In genomic region chr7:388961-389701, GRCh38 we compare ENCODE assay signal across 19 cellular contexts.
DNase-seq lines count a peak whose midpoint lies in the region; TF ChIP-seq lines count a peak whose summit lies in the region.
"Had no signal": no experiment of that assay in that cellular context is flagged by ENCODE, and none has a peak within 500 bp of the region (broad histone marks: within the 10 kb centered on the region; RNA-seq: fewer than 3 reads in every experiment).

No MANE protein-coding gene starts in this region.

- H3K36me3 Mint-ChIP-seq in Caco-2 (ENCODE audit: insufficient read depth, unreplicated experiment), result no peaks in the 10 kb centered on the region

- CTCF ChIA-PET in Caco-2 (lab: Charles Lee) (no interaction called here), mammary epithelial cell (lab: Charles Lee; ENCODE audit: low non-redundant PET) (no interaction called here), A673 (lab: Charles Lee) (no interaction called here)

- intact Hi-C loops in Caco-2 (cut with micrococcal nuclease; ENCODE audit: unreplicated experiment), result no loop called here
- intact Hi-C loops in mammary epithelial cell (cut with micrococcal nuclease), result no loop called here
- intact Hi-C loops in A673 (cut with micrococcal nuclease; ENCODE audit: unreplicated experiment), result loop anchor here (10.0 kb wide), 1 partner anchor 56 kb away; no protein-coding TSS in a partner anchor

- H3K27ac ChIP-seq in coronary artery, result no peak overlapping the region
- no peak overlapping the region for H3K27ac ChIP-seq in osteoblast (ENCODE audit: low read depth, low read length)
- H3K27ac ChIP-seq in mammary epithelial cell (ENCODE audit: insufficient read depth, low read depth, low read length), result no peak overlapping the region
- H3K27ac ChIP-seq in A673 (ENCODE audit: low read depth, low read length, poor library complexity, severe bottlenecking), result no peak overlapping the region
- H3K27ac ChIP-seq: left lung, prostate gland, SK-N-MC, uterus had no signal

- H3K4me1 ChIP-seq in Caco-2, result no peaks in the 10 kb centered on the region
- H3K4me1 ChIP-seq in osteoblast (ENCODE audit: insufficient read depth, low read length), result no peaks in the 10 kb centered on the region
- H3K4me1 ChIP-seq in mammary epithelial cell (ENCODE audit: insufficient read depth, low read length), result peaks cover 17% of the 10 kb centered on the region
- H3K4me1 ChIP-seq in A673 (ENCODE audit: insufficient read depth, low read length, poor library complexity, severe bottlenecking), result no peaks in the 10 kb centered on the region
- H3K4me1 ChIP-seq: left lung, prostate gland, uterus had no signal

- H3K79me2 ChIP-seq in osteoblast (ENCODE audit: insufficient read depth, low read length), result no peaks in the 10 kb centered on the region
- no peaks in the 10 kb centered on the region for H3K79me2 ChIP-seq in mammary epithelial cell (ENCODE audit: insufficient read depth, low read length)

- WGBS in mammary epithelial cell (ENCODE audit: low coverage, missing lambda C conversion rate), result 98% methylated on average over 17 of the region's 31 CpGs

- in situ Hi-C loops in mammary epithelial cell (cut with MboI; ENCODE audit: low sequenced_read_pairs in 2 of 2), result no loop called here

- BruUV-seq in Caco-2 (replicated peaks; lab: Mats Ljungman, UMichigan) (no TSS peak), mammary epithelial cell (replicated peaks; lab: Mats Ljungman, UMichigan) (no TSS peak), A673 (replicated peaks; lab: Mats Ljungman, UMichigan) (no TSS peak)

- H3K4me2 ChIP-seq in osteoblast (ENCODE audit: insufficient read depth, low read length), result no peak overlapping the region
- H3K4me2 ChIP-seq in mammary epithelial cell (ENCODE audit: insufficient read depth, low read depth, low read length), result no peak overlapping the region

- no peak overlapping the region for H2AFZ ChIP-seq in osteoblast (ENCODE audit: low read length)
- no peak overlapping the region for H2AFZ ChIP-seq in mammary epithelial cell (ENCODE audit: low read depth, low read length)

- H3K9me3 ChIP-seq in Caco-2, result peaks cover 20% of the 10 kb centered on the region
- no peaks in the 10 kb centered on the region for H3K9me3 ChIP-seq in osteoblast (ENCODE audit: low read depth, low read length)
- H3K9me3 ChIP-seq in mammary epithelial cell (replicated peaks; ENCODE audit: insufficient read depth, low read length), result peaks cover 10% of the 10 kb centered on the region
- peaks cover 7% of the 10 kb centered on the region for H3K9me3 ChIP-seq in A673 (ENCODE audit: low read depth, low read length, poor library complexity, severe bottlenecking)
- H3K9me3 ChIP-seq: prostate gland, uterus had no signal

- H3K27me3 Mint-ChIP-seq in Caco-2 (ENCODE audit: insufficient read depth, unreplicated experiment), result no peaks in the 10 kb centered on the region
- H3K27me3 Mint-ChIP-seq: CD4-positive, alpha-beta T cell had no signal

- no peak overlapping the region for H3K9ac ChIP-seq in mammary epithelial cell (ENCODE audit: insufficient read depth, low read length)

- dilution Hi-C loops in mammary epithelial cell (cut with HindIII; ENCODE audit: low sequenced_read_pairs), result no loop called here

- POLR2A ChIA-PET in Caco-2 (lab: Charles Lee) (interaction anchor here (0.6 kb wide), 1 partner anchor 154 kb away, joined by 3 read pairs; no protein-coding TSS in a partner anchor), A673 (lab: Charles Lee; ENCODE audit: low non-redundant PET) (no interaction called here)

- peaks cover 7% of the 10 kb centered on the region for H3K9me3 Mint-ChIP-seq in Caco-2 (ENCODE audit: unreplicated experiment)

- TF ChIP-seq CTCF in Caco-2 (IDR thresholded peaks at IDR 0.05; ENCODE audit: insufficient read depth in 1 of 2, low read depth in 1 of 2, low read length in 1 of 2, severe bottlenecking in 1 of 2, unreplicated experiment in 1 of 2), result no peak
- no peak for TF ChIP-seq CTCF in coronary artery (IDR thresholded peaks at IDR 0.05)
- TF ChIP-seq CTCF in osteoblast (IDR thresholded peaks at IDR 0.05; ENCODE audit: extremely low read depth, low read depth, low read length), result no peak
- TF ChIP-seq CTCF in mammary epithelial cell (conservative IDR thresholded peaks at IDR 0.05 in 1 of 2, IDR thresholded peaks at IDR 0.05 in 1 of 2; ENCODE audit: extremely low read depth in 1 of 2, insufficient read depth in 1 of 2, low read depth in 1 of 2, low read length in 2 of 2), result no peak
- TF ChIP-seq CTCF in A673 (conservative IDR thresholded peaks at IDR 0.05; ENCODE audit: low read depth, low read length), result no peak

- peak overlapping the region; percentile 35 for H3K27ac Mint-ChIP-seq in Caco-2 (ENCODE audit: unreplicated experiment)
- H3K27ac Mint-ChIP-seq: activated T-helper 2 cell treated with anti-CD3 and anti-CD28 coated beads, Interferon-gamma antibody, Interleukin-2, Interleukin-4, amounts not matched to agents 10 μg/mL and 5 μg/mL and 100 μg/mL, durations not matched to agents 14 hours and 24 hours and 36 hours; CD4-positive, alpha-beta T cell; T-helper 1 cell treated with Interleukin-12 subunit alpha and Interleukin-12 subunit beta and Interleukin-4 antibody, amounts not matched to agents 30 μg/mL and 1 μg/mL, for 36 hours had no signal

- H3K27me3 ChIP-seq in Caco-2 (replicated peaks; ENCODE audit: control insufficient read depth, insufficient read depth, low read length) (no peaks in the 10 kb centered on the region), osteoblast (ENCODE audit: insufficient read depth, low read length) (peaks cover under 1% of the 10 kb centered on the region), mammary epithelial cell (ENCODE audit: insufficient read depth, low read length) (no peaks in the 10 kb centered on the region), A673 (replicated peaks; ENCODE audit: insufficient read depth, low read depth, low read length, poor library complexity) (no peaks in the 10 kb centered on the region)
- H3K27me3 ChIP-seq: left lung, uterus had no signal

- no peaks in the 10 kb centered on the region for H3K4me1 Mint-ChIP-seq in Caco-2 (ENCODE audit: low read depth, unreplicated experiment)

- H4K20me1 ChIP-seq in osteoblast (ENCODE audit: insufficient read depth, low read length), result no peaks in the 10 kb centered on the region
- H4K20me1 ChIP-seq in mammary epithelial cell (ENCODE audit: insufficient read depth, low read length), result no peaks in the 10 kb centered on the region

- H3K4me3 Mint-ChIP-seq in Caco-2 (ENCODE audit: unreplicated experiment), result no peak overlapping the region
- H3K4me3 Mint-ChIP-seq: CD4-positive, alpha-beta T cell; T-helper 1 cell treated with Interleukin-12 subunit alpha and Interleukin-12 subunit beta and Interleukin-4 antibody, amounts not matched to agents 30 μg/mL and 1 μg/mL, for 36 hours had no signal

- H3K36me3 ChIP-seq in Caco-2 (ENCODE audit: control insufficient read depth, insufficient read depth, low read length) (no peaks in the 10 kb centered on the region), osteoblast (ENCODE audit: insufficient read depth, low read length) (no peaks in the 10 kb centered on the region), mammary epithelial cell (ENCODE audit: insufficient read depth, low read length) (no peaks in the 10 kb centered on the region), A673 (ENCODE audit: insufficient read depth, low read length, poor library complexity, severe bottlenecking) (no peaks in the 10 kb centered on the region)
- H3K36me3 ChIP-seq: left lung, prostate gland, uterus had no signal

- DNase-seq in 8988T (peak; percentile 3), Caco-2 (no peak), coronary artery (ENCODE audit: low spot score) (peak; percentile 59), osteoblast (ENCODE audit: insufficient read length, low spot score, missing footprints) (peak; percentile 69), mammary epithelial cell (no peak), A673 (ENCODE audit: low spot score) (no peak), retina (no peak)
- DNase-seq: activated CD4-positive, alpha-beta T cell treated with anti-CD3 and anti-CD28 coated beads for 4 hours; effector CD4-positive, alpha-beta T cell; IMR-90; NCI-H187 treated with DMSO at 0.1 percent for 48 hours; NCI-H2227 treated with DMSO at 0.1 percent for 48 hours had no signal

- H3K4me3 ChIP-seq in Caco-2 (ENCODE audit: low read depth, low read length) (no peak overlapping the region), coronary artery (no peak overlapping the region), osteoblast (ENCODE audit: insufficient read depth, low read length) (no peak overlapping the region), mammary epithelial cell (replicated peaks in 1 of 3; ENCODE audit: insufficient read depth in 1 of 3, low read depth in 2 of 3, low read length in 3 of 3) (no peak overlapping the region), A673 (ENCODE audit: low read depth, low read length, poor library complexity, severe bottlenecking) (no peak overlapping the region)
- H3K4me3 ChIP-seq: left lung, prostate gland, SK-N-MC, uterus had no signal

Comparison
In these comparisons a context has a peak if more than half of its experiments do, and no peak if none do; other contexts are left out.
1. DNase-seq: peak in 8988T (single experiment), coronary artery (single experiment) and osteoblast (single experiment); none in Caco-2 (0 of 2), mammary epithelial cell (single experiment), A673 (single experiment) and retina (single experiment).